In the genomic region with DNA sequence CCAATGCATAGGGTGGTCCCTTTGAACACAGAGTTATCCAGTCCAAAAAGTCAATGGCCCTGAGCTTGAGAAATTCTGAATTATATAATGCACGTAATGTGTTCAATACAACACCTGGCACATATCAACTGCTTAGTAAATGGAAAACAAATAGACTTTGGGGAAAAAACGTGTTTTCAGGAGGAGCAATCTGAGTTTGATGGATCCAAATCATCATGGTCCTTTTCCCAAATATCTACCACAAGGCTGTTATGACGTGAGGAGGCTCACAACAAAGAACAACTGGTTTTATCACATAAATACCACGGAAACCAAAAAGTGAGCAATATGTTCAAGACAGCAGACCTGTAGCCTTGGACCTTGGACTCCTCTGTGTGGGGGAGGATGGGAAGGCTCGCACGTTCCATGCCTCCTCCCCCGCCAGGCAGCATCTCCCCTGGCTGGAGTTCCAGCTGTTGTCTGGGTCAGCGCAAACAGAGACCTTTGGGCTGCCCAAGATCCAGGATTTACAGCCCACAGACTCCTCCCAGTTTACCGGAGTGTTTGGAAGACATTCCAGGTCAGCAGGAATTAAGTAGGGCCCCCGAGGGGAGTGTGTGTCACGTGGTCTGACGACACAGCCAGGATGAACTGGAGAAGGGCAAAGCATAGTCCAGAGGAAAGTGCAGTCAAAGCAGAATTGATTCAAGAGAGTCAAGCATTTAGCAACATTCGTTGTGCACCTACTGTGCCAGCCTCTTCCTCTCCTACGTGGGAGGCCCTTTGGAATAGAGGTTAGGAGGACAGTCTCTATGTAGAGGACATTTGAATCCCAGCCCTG, we compare ENCODE assay signal across 11 cellular contexts. TPM values are rescaled to one million over a fixed set of nuclear protein-coding genes. Genes with fewer than 3 reads are reported as not detected.
DNase-seq lines count a peak whose midpoint lies in the region; ATAC-seq lines count a peak whose summit lies in the region.
"Had no signal": no experiment of that assay in that cellular context is flagged by ENCODE, and none has a peak within 500 bp of the region (broad histone marks: within the 10 kb centered on the region; RNA-seq: fewer than 3 reads in every experiment).

No MANE protein-coding gene starts in this region.

- peak; percentile 54 for DNase-seq in COLO668 (lab: John Stamatoyannopoulos, UW; ENCODE audit: unreplicated experiment)
- DNase-seq in NCI-H2227 (lab: John Stamatoyannopoulos, UW; ENCODE audit: unreplicated experiment) = peak; percentile 86
- DNase-seq in medulla oblongata (ENCODE audit: extremely low spot score) = no peak
- no peak for DNase-seq in T-helper 2 cell
- no peak for DNase-seq in AG08396 (ENCODE audit: low spot score)
- DNase-seq: DMS153, hypothalamus had no signal

- WGBS in ectodermal cell, 2 experiments = 31 to 36% methylated on average over 13 to 14 of the region's 14 CpGs

- ATAC-seq in HG02852 (IDR thresholded peaks at IDR 0.05; ENCODE audit: unreplicated experiment) = no peak

- H3K27ac ChIP-seq in ectodermal cell (ENCODE audit: insufficient read depth, low read depth, low read length, poor library complexity, severe bottlenecking) = no peak overlapping the region
- H3K27ac ChIP-seq in mucosa of rectum (ENCODE audit: low read depth in 2 of 2, low read length in 2 of 2) = peak overlapping the region; percentile 56 to 66
- H3K27ac ChIP-seq: KMS-11 had no signal

- H3K9me3 ChIP-seq in ectodermal cell (ENCODE audit: control insufficient read depth, low read length) (no peaks in the 10 kb centered on the region), mucosa of rectum (ENCODE audit: control insufficient read depth in 2 of 2, low read length in 2 of 2) (no peaks in the 10 kb centered on the region)

- peaks cover 3% of the 10 kb centered on the region for H3K4me1 ChIP-seq in ectodermal cell (ENCODE audit: control insufficient read depth, insufficient read depth, low read length)
- peaks cover 11 to 16% of the 10 kb centered on the region in 2 donors for H3K4me1 ChIP-seq in mucosa of rectum (ENCODE audit: control insufficient read depth in 2 of 2, insufficient read depth in 2 of 2, low read length in 2 of 2)

- H3K9ac ChIP-seq in mucosa of rectum (ENCODE audit: low read depth in 1 of 2, low read length in 2 of 2) = no peak overlapping the region
- H3K9ac ChIP-seq: KMS-11 had no signal

- H3K4me3 ChIP-seq in ectodermal cell (ENCODE audit: insufficient read depth, low read depth, low read length) (peak overlapping the region; percentile 10), mucosa of rectum (ENCODE audit: low read length in 2 of 2) (peak overlapping the region; percentile 14 to 51)

- H3K27me3 ChIP-seq in ectodermal cell (ENCODE audit: control insufficient read depth, insufficient read depth, low read length, poor library complexity, severe bottlenecking) (no peaks in the 10 kb centered on the region), mucosa of rectum (ENCODE audit: control insufficient read depth in 2 of 2, insufficient read depth in 2 of 2, low read length in 2 of 2) (no peaks in the 10 kb centered on the region)

- H3K36me3 ChIP-seq in ectodermal cell (ENCODE audit: control insufficient read depth, insufficient read depth, low read length) = no peaks in the 10 kb centered on the region
- H3K36me3 ChIP-seq in mucosa of rectum (ENCODE audit: control insufficient read depth in 2 of 2, insufficient read depth in 2 of 2, low read length in 2 of 2) = no peaks in the 10 kb centered on the region

RNA-seq across cellular contexts. Expression of a gene that starts 32.2 kb away (rescaled TPM):
- 19.4 TPM for polyA plus RNA-seq in ectodermal cell (2013, experiment 1 of 4)
- polyA plus RNA-seq in ectodermal cell (2013, experiment 2 of 4) = 20.0 TPM
- 13.8 TPM for polyA plus RNA-seq in ectodermal cell (2013, experiment 3 of 4)
- polyA plus RNA-seq in ectodermal cell (2013, experiment 4 of 4) = 16.2 TPM

RNA-seq across cellular contexts. Expression of a gene that starts 37.3 kb away (rescaled TPM):
- 18.4 TPM for polyA plus RNA-seq in ectodermal cell (2013, experiment 1 of 4)
- polyA plus RNA-seq in ectodermal cell (2013, experiment 2 of 4) = 19.7 TPM
- 14.4 TPM for polyA plus RNA-seq in ectodermal cell (2013, experiment 3 of 4)
- 17.9 TPM for polyA plus RNA-seq in ectodermal cell (2013, experiment 4 of 4)

Comparison
In these comparisons a context has a peak if more than half of its experiments do, and no peak if none do; other contexts are left out.
1. DNase-seq: peak in COLO668 (single experiment) and NCI-H2227 (single experiment); none in medulla oblongata (single experiment), T-helper 2 cell (0 of 5) and AG08396 (single experiment).